22 cellular contexts compared by ENCODE assay signal in genomic region chr20:38141154-38141888, GRCh38. TPM values are rescaled to one million over a fixed set of nuclear protein-coding genes. Genes with fewer than 3 reads are reported as not detected.
DNase-seq lines count a peak whose midpoint lies in the region; ATAC-seq, FAIRE-seq and TF ChIP-seq lines count a peak whose summit lies in the region.
"Had no signal": no experiment of that assay in that cellular context is flagged by ENCODE, and none has a peak within 500 bp of the region (broad histone marks: within the 10 kb centered on the region; RNA-seq: fewer than 3 reads in every experiment).

No MANE protein-coding gene starts in this region.

- no peak overlapping the region for H3K27ac ChIP-seq in HEK293 (ENCODE audit: extremely low read depth, low read depth, low read length)
- no peak overlapping the region for H3K27ac ChIP-seq in K562 (ENCODE audit: extremely low read depth, low read depth, low read length)
- no peak overlapping the region for H3K27ac ChIP-seq in HepG2 (ENCODE audit: extremely low read length, insufficient read depth, low read length)
- H3K27ac ChIP-seq in A673 (ENCODE audit: low read depth, low read length, poor library complexity, severe bottlenecking), result no peak overlapping the region
- no peak overlapping the region for H3K27ac ChIP-seq in transverse colon
- H3K27ac ChIP-seq: brain microvascular endothelial cell had no signal

- H4K20me1 ChIP-seq in K562 (replicated peaks; ENCODE audit: control insufficient read depth, insufficient read depth, low read length) (no peaks in the 10 kb centered on the region), HepG2 (ENCODE audit: insufficient read depth, low read length) (no peaks in the 10 kb centered on the region)

- ATAC-seq in K562, result no peak
- ATAC-seq in HepG2, result no peak
- no peak for ATAC-seq in stimulated activated effector memory CD8-positive, alpha-beta T cell treated with anti-CD3 and anti-CD28 coated beads, Interleukin-12 subunit alpha, Interleukin-12 subunit beta, amount 100 ng/mL, for 72 hours

- in situ Hi-C loops in K562 (cut with MboI), result no loop called here
- in situ Hi-C loops in HepG2 (cut with HindIII; ENCODE audit: extremely low pct_ligation_motif_present, low pct_unique_long_range_greater_than_20kb), result no loop called here
- in situ Hi-C loops in transverse colon (cut with MboI; ENCODE audit: low pct_ligation_motif_present in 1 of 4, low pct_unique_long_range_greater_than_20kb in 1 of 4, low sequenced_read_pairs in 3 of 4), result no loop called here

- no peak for TF ChIP-seq RAD21 in K562 (CRISPR knock-in tag; conservative IDR thresholded peaks at IDR 0.05 in 1 of 2, IDR thresholded peaks at IDR 0.05 in 1 of 2)
- no peak for TF ChIP-seq RAD21 in HepG2 (CRISPR knock-in tag; IDR thresholded peaks at IDR 0.05)

- intact Hi-C loops in K562 (cut with micrococcal nuclease) (no loop called here), HepG2 (cut with micrococcal nuclease; ENCODE audit: unreplicated experiment) (no loop called here), A673 (cut with micrococcal nuclease; ENCODE audit: unreplicated experiment) (no loop called here), transverse colon (cut with DNase I; ENCODE audit: low total_unique reads) (loop anchor here (10.0 kb wide), 1 partner anchor 1727 kb away; no protein-coding TSS in a partner anchor)

- TF ChIP-seq POLR2A in K562 (conservative IDR thresholded peaks at IDR 0.05) (no peak), HepG2 (IDR thresholded peaks at IDR 0.05; ENCODE audit: insufficient read depth in 1 of 2, low read depth in 2 of 2, low read length in 2 of 2) (no peak), transverse colon (IDR thresholded peaks at IDR 0.05) (no peak)

- no peaks in the 10 kb centered on the region for H3K9me1 ChIP-seq in K562 (ENCODE audit: control insufficient read depth, insufficient read depth, low read length)

- H3K4me3 Mint-ChIP-seq in stimulated activated effector memory CD8-positive, alpha-beta T cell treated with anti-CD3 and anti-CD28 coated beads, Interleukin-12 subunit alpha, Interleukin-12 subunit beta, amount 100 ng/mL, for 72 hours, result no peak overlapping the region
- H3K4me3 Mint-ChIP-seq: immature natural killer cell; stimulated activated naive CD8-positive, alpha-beta T cell treated with anti-CD3 and anti-CD28 coated beads, Interleukin-15, Interleukin-2, amounts not matched to agents 100 ng/mL and 50 ng/mL, for 24 hours; type B pancreatic cell had no signal

- peak overlapping the region in 1 of 2 experiments; percentile 38; a peak in 1 of 4 replicates for H3K9ac ChIP-seq in K562 (ENCODE audit: insufficient read depth in 1 of 2, low read depth in 2 of 2, low read length in 2 of 2)
- H3K9ac ChIP-seq in HepG2 (ENCODE audit: insufficient read depth, low read depth, low read length), result no peak overlapping the region

- CTCF ChIA-PET in HEK293 (lab: Yijun Ruan, JAX) (interaction anchor here (1.8 kb wide), 1 partner anchor 68 kb away, joined by 6 read pairs; no protein-coding TSS in a partner anchor), K562 (lab: Yijun Ruan, JAX; ENCODE audit: low intra/inter-chr PET ratio) (no interaction called here), HepG2 (lab: Yijun Ruan, JAX; ENCODE audit: low intra/inter-chr PET ratio, low total read pairs) (no interaction called here), A673 (lab: Charles Lee) (no interaction called here)

- no peaks in the 10 kb centered on the region for H3K9me3 Mint-ChIP-seq in stimulated activated effector memory CD8-positive, alpha-beta T cell treated with anti-CD3 and anti-CD28 coated beads, Interleukin-12 subunit alpha, Interleukin-12 subunit beta, amount 100 ng/mL, for 72 hours
- H3K9me3 Mint-ChIP-seq: immature natural killer cell; stimulated activated naive CD8-positive, alpha-beta T cell treated with anti-CD3 and anti-CD28 coated beads, Interleukin-15, Interleukin-2, amounts not matched to agents 100 ng/mL and 50 ng/mL, for 24 hours; type B pancreatic cell had no signal

- FAIRE-seq in K562 (lab: Jason Lieb, UNC) (no peak), HepG2 (lab: Jason Lieb, UNC) (no peak)
- FAIRE-seq: endometrium had no signal

- no peak for TF ChIP-seq EP300 in K562 (IDR thresholded peaks at IDR 0.05; ENCODE audit: low read length)
- TF ChIP-seq EP300 in HepG2 (IDR thresholded peaks at IDR 0.05; ENCODE audit: low read depth in 2 of 2, low read length in 2 of 2), result no peak
- TF ChIP-seq EP300 in HepG2 (CRISPR knock-in tag; IDR thresholded peaks at IDR 0.05; ENCODE audit: borderline replicate concordance), result no peak
- TF ChIP-seq EP300 in transverse colon (IDR thresholded peaks at IDR 0.05; ENCODE audit: low read depth), result no peak

- no peaks in the 10 kb centered on the region for H3K36me3 ChIP-seq in HEK293 (ENCODE audit: control insufficient read depth in 2 of 2, insufficient read depth in 1 of 2, low read length in 2 of 2)
- peaks cover 72% of the 10 kb centered on the region for H3K36me3 ChIP-seq in K562 (ENCODE audit: control insufficient read depth, insufficient read depth, low read length)
- H3K36me3 ChIP-seq in HepG2 (replicated peaks in 1 of 2; ENCODE audit: control insufficient read depth in 1 of 2, insufficient read depth in 2 of 2, low read length in 2 of 2), result no peaks in the 10 kb centered on the region; a peak in 1 of 5 replicates
- no peaks in the 10 kb centered on the region for H3K36me3 ChIP-seq in A673 (ENCODE audit: insufficient read depth, low read length, poor library complexity, severe bottlenecking)
- no peaks in the 10 kb centered on the region for H3K36me3 ChIP-seq in transverse colon

- DNase-seq in K562 (ENCODE audit: extremely low read depth in 1 of 4, low spot score in 3 of 4) (peak in 3 of 4 experiments; percentile 39 to 54 (median 53)), HepG2 (ENCODE audit: low spot score) (no peak), A673 (ENCODE audit: low spot score) (no peak), transverse colon (no peak), NCI-H69 (lab: John Stamatoyannopoulos, UW) (no peak)
- no peak for DNase-seq in stimulated activated effector memory CD8-positive, alpha-beta T cell treated with anti-CD3 and anti-CD28 coated beads, Interleukin-12 subunit alpha, Interleukin-12 subunit beta, amount 100 ng/mL, for 72 hours (ENCODE audit: low spot score in 2 of 2)
- DNase-seq: activated CD4-positive, alpha-beta T cell treated with anti-CD3 and anti-CD28 coated beads, Interleukin-2, amount 50 U/mL, for 1 hour; activated CD8-positive, alpha-beta memory T cell treated with anti-CD3 and anti-CD28 coated beads, Interleukin-2, amount 50 U/mL, for 4 hours; AML-193; brain microvascular endothelial cell; HCEC 1CT; immature natural killer cell; MM.1S; NCI-H2171; NCI-H526 treated with DMSO at 0.1 percent for 48 hours; stimulated activated CD4-positive, alpha-beta T cell treated with anti-CD3 and anti-CD28 coated beads, Interleukin-2, amount 100 ng/mL, for 24 hours had no signal

- H3K36me3 Mint-ChIP-seq in stimulated activated effector memory CD8-positive, alpha-beta T cell treated with anti-CD3 and anti-CD28 coated beads, Interleukin-12 subunit alpha, Interleukin-12 subunit beta, amount 100 ng/mL, for 72 hours, result no peaks in the 10 kb centered on the region
- H3K36me3 Mint-ChIP-seq: immature natural killer cell had no signal

- H2AFZ ChIP-seq in K562 (ENCODE audit: low read depth, low read length), result no peak overlapping the region
- no peak overlapping the region for H2AFZ ChIP-seq in HepG2 (ENCODE audit: low read length)

- no TSS peak for BruUV-seq in K562 (replicated peaks; lab: Mats Ljungman, UMichigan)
- no TSS peak for BruUV-seq in HepG2 (replicated peaks; lab: Mats Ljungman, UMichigan)
- BruUV-seq in A673 (replicated peaks; lab: Mats Ljungman, UMichigan), result no TSS peak

- TF ChIP-seq CTCF in HEK293 (tag by site-specific recombination; IDR thresholded peaks at IDR 0.05) (no peak), K562 (IDR thresholded peaks at IDR 0.05 in 2 of 3, conservative IDR thresholded peaks at IDR 0.05 in 1 of 3; ENCODE audit: insufficient read depth in 2 of 3, low read depth in 1 of 3, low read length in 3 of 3) (no peak), HepG2 (CRISPR knock-in tag; IDR thresholded peaks at IDR 0.05) (no peak), A673 (conservative IDR thresholded peaks at IDR 0.05; ENCODE audit: low read depth, low read length) (no peak), transverse colon (IDR thresholded peaks at IDR 0.05) (no peak)

- no peaks in the 10 kb centered on the region for H3K27me3 ChIP-seq in K562 (ENCODE audit: control insufficient read depth in 2 of 2, insufficient read depth in 2 of 2, low read length in 2 of 2)
- H3K27me3 ChIP-seq in HepG2 (ENCODE audit: control insufficient read depth in 1 of 2, insufficient read depth in 2 of 2, low read length in 2 of 2), result no peaks in the 10 kb centered on the region
- no peaks in the 10 kb centered on the region for H3K27me3 ChIP-seq in A673 (replicated peaks; ENCODE audit: insufficient read depth, low read depth, low read length, poor library complexity)
- no peaks in the 10 kb centered on the region for H3K27me3 ChIP-seq in transverse colon
- H3K27me3 ChIP-seq: brain microvascular endothelial cell had no signal

- H3K9me3 ChIP-seq in HEK293 (ENCODE audit: control insufficient read depth, insufficient read depth, low read depth, low read length) (no peaks in the 10 kb centered on the region), K562 (replicated peaks; ENCODE audit: control insufficient read depth, insufficient read depth, low read depth, low read length) (no peaks in the 10 kb centered on the region), HepG2 (ENCODE audit: low read length) (no peaks in the 10 kb centered on the region), A673 (ENCODE audit: low read depth, low read length, poor library complexity, severe bottlenecking) (no peaks in the 10 kb centered on the region), transverse colon (no peaks in the 10 kb centered on the region)

- H3K4me1 ChIP-seq in HEK293 (ENCODE audit: control insufficient read depth, insufficient read depth, low read length), result no peaks in the 10 kb centered on the region
- H3K4me1 ChIP-seq in K562 (replicated peaks in 1 of 2; ENCODE audit: control insufficient read depth in 2 of 2, insufficient read depth in 2 of 2, low read length in 2 of 2), result peaks cover 26 to 32% of the 10 kb centered on the region in 2 experiments
- peaks cover 39% of the 10 kb centered on the region for H3K4me1 ChIP-seq in HepG2 (ENCODE audit: insufficient read depth, low read length)
- H3K4me1 ChIP-seq in A673 (ENCODE audit: insufficient read depth, low read length, poor library complexity, severe bottlenecking), result peaks cover 11% of the 10 kb centered on the region
- peaks cover 16 to 34% (median 32%) of the 10 kb centered on the region in 4 donors for H3K4me1 ChIP-seq in transverse colon

- POLR2A ChIA-PET in HEK293 (lab: Yijun Ruan, JAX) (no interaction called here), K562 (lab: Yijun Ruan, JAX) (interaction anchor here (1.1 to 1.9 kb wide), 2 partner anchors 11 to 18 kb away, joined by 4 to 14 read pairs; no protein-coding TSS in a partner anchor), HepG2 (lab: Yijun Ruan, JAX) (interaction anchor here (1.4 kb wide), 1 partner anchor 16 kb away, joined by 3 read pairs; no protein-coding TSS in a partner anchor), A673 (lab: Charles Lee; ENCODE audit: low non-redundant PET) (no interaction called here)

- 76% methylated on average over 11 of the region's 25 CpGs for WGBS in K562 (ENCODE audit: insufficient coverage, low coverage, missing lambda C conversion rate)
- 95% methylated on average over 25 of the region's 25 CpGs for WGBS in HepG2 (ENCODE audit: low lambda C conversion rate)
- 60 to 86% methylated on average over 2 to 25 of the region's 25 CpGs for WGBS in transverse colon (ENCODE audit: low coverage in 1 of 2), 2 donors

- H3K79me2 ChIP-seq in K562 (ENCODE audit: control insufficient read depth, insufficient read depth, low read length) (no peaks in the 10 kb centered on the region), HepG2 (ENCODE audit: insufficient read depth, low read length) (no peaks in the 10 kb centered on the region)

- peak overlapping the region; percentile 5 for H3K27ac Mint-ChIP-seq in stimulated activated effector memory CD8-positive, alpha-beta T cell treated with anti-CD3 and anti-CD28 coated beads, Interleukin-12 subunit alpha, Interleukin-12 subunit beta, amount 100 ng/mL, for 72 hours
- H3K27ac Mint-ChIP-seq: immature natural killer cell; stimulated activated naive CD8-positive, alpha-beta T cell treated with anti-CD3 and anti-CD28 coated beads, Interleukin-15, Interleukin-2, amounts not matched to agents 100 ng/mL and 50 ng/mL, for 24 hours; type B pancreatic cell had no signal

- no peaks in the 10 kb centered on the region for H3K4me1 Mint-ChIP-seq in stimulated activated effector memory CD8-positive, alpha-beta T cell treated with anti-CD3 and anti-CD28 coated beads, Interleukin-12 subunit alpha, Interleukin-12 subunit beta, amount 100 ng/mL, for 72 hours
- H3K4me1 Mint-ChIP-seq: immature natural killer cell had no signal

- H3K4me2 ChIP-seq in K562 (ENCODE audit: insufficient read depth, low read length), result no peak overlapping the region
- H3K4me2 ChIP-seq in HepG2 (ENCODE audit: low read depth, low read length), result no peak overlapping the region

- H3K4me3 ChIP-seq in HEK293 (ENCODE audit: low read depth, low read length), result no peak overlapping the region
- no peak overlapping the region for H3K4me3 ChIP-seq in K562
- H3K4me3 ChIP-seq in HepG2 (replicated peaks in 1 of 3; ENCODE audit: insufficient read depth in 1 of 3, low read depth in 2 of 3, low read length in 3 of 3), result no peak overlapping the region
- no peak overlapping the region for H3K4me3 ChIP-seq in A673 (ENCODE audit: low read depth, low read length, poor library complexity, severe bottlenecking)
- no peak overlapping the region for H3K4me3 ChIP-seq in transverse colon
- H3K4me3 ChIP-seq: coronary artery, lung had no signal

RNA-seq across cellular contexts. Expression of gene TGM2, which starts 23.7 kb away (rescaled TPM):
- total RNA-seq in K562 (2011; cell fraction: chromatin; rRNA removed; ENCODE audit: low replicate concordance), result 34.9 and 72.8 TPM in 2 replicates
- total RNA-seq in K562 (2011; cell fraction: nucleolus; rRNA removed), result 45.9 and 47.5 TPM in 2 replicates
- 36.4 and 37.1 TPM in 2 replicates for total RNA-seq in K562 (2011; cell fraction: nucleoplasm; rRNA removed)
- total RNA-seq in K562 (2014; rRNA removed), result 48.3 and 61.2 TPM in 2 replicates
- 17.4 and 22.0 TPM in 2 replicates for total RNA-seq in K562 (2014; rRNA removed; fragmentation: Illumina TruSeq; extraction: Trizol)
- 20.4 and 21.0 TPM in 2 replicates for total RNA-seq in K562 (2015; rRNA removed; fragmentation: Illumina TruSeq; extraction: Trizol)
- total RNA-seq in K562 (2021), result 78.5 and 82.3 TPM in 2 replicates
- polyA plus RNA-seq in K562 (2011; rRNA removed), result 35.3 and 37.6 TPM in 2 replicates
- 31.6 and 76.0 TPM in 2 replicates for polyA plus RNA-seq in K562 (2011; cell fraction: cytosol; rRNA removed)
- polyA plus RNA-seq in K562 (2011; cell fraction: nucleus; rRNA removed), result 26.4 and 54.7 TPM in 2 replicates
- 47.9 and 85.2 TPM in 2 replicates for polyA plus RNA-seq in K562 (2012)
- polyA plus RNA-seq in K562 (2014; fragmentation: Illumina TruSeq; extraction: Trizol), result 55.1 and 56.7 TPM in 2 replicates
- polyA plus RNA-seq in K562 (2014; fragmentation: Nextera tagmentation; extraction: Ambion mirVana), result 1 to 10 TPM; 5.5 TPM
- polyA plus RNA-seq in K562 (2014; rRNA removed), result 43.9 and 48.0 TPM in 2 replicates
- polyA minus RNA-seq in K562 (2011; rRNA and poly(A)+ RNA removed), result 21.4 and 54.6 TPM in 2 replicates
- polyA minus RNA-seq in K562 (2011; cell fraction: cytosol; rRNA and poly(A)+ RNA removed), result 46.4 and 51.2 TPM in 2 replicates
- polyA minus RNA-seq in K562 (2011; cell fraction: nucleus; rRNA and poly(A)+ RNA removed), result 18.8 and 21.4 TPM in 2 replicates
- 4.2 and 4.5 TPM in 2 replicates for total RNA-seq in HepG2 (2016; rRNA removed; fragmentation: Illumina TruSeq; extraction: Trizol)
- 0.61 and 0.88 TPM in 2 replicates for total RNA-seq in HepG2 (2016; cell fraction: cytosol; rRNA removed; fragmentation: Illumina TruSeq; extraction: Trizol; ENCODE audit: low read depth)
- total RNA-seq in HepG2 (2016; cell fraction: insoluble cytoplasmic fraction; rRNA removed; fragmentation: Illumina TruSeq; extraction: Trizol), result 3.3 and 4.3 TPM in 2 replicates
- 2.1 and 2.3 TPM in 2 replicates for total RNA-seq in HepG2 (2016; cell fraction: membrane; rRNA removed; fragmentation: Illumina TruSeq; extraction: Trizol)
- total RNA-seq in HepG2 (2016; cell fraction: nucleus; rRNA removed; fragmentation: Illumina TruSeq; extraction: Trizol), result 4.3 and 4.5 TPM in 2 replicates
- polyA plus RNA-seq in HepG2 (2011; rRNA removed), result 46.4 and 52.3 TPM in 2 replicates
- polyA plus RNA-seq in HepG2 (2011; cell fraction: cytosol; rRNA removed), result 39.7 and 45.8 TPM in 2 replicates
- polyA plus RNA-seq in HepG2 (2011; cell fraction: nucleus; rRNA removed), result 48.4 and 54.8 TPM in 2 replicates
- 14.4 and 32.4 TPM in 2 replicates for polyA plus RNA-seq in HepG2 (2012)
- polyA plus RNA-seq in HepG2 (2016; cell fraction: cytosol; fragmentation: Illumina TruSeq; extraction: Trizol; ENCODE audit: low read depth), result 1.5 and 1.8 TPM in 2 replicates
- 5.3 and 7.5 TPM in 2 replicates for polyA plus RNA-seq in HepG2 (2016; cell fraction: insoluble cytoplasmic fraction; fragmentation: Illumina TruSeq; extraction: Trizol; ENCODE audit: low read depth)
- 2.5 TPM in 2 replicates for polyA plus RNA-seq in HepG2 (2016; cell fraction: membrane; fragmentation: Illumina TruSeq; extraction: Trizol; ENCODE audit: low read depth)
- 7.7 and 9.8 TPM in 2 replicates for polyA plus RNA-seq in HepG2 (2016; cell fraction: nucleus; fragmentation: Illumina TruSeq; extraction: Trizol; ENCODE audit: insufficient read depth, low read depth)
- polyA minus RNA-seq in HepG2 (2011; rRNA and poly(A)+ RNA removed; ENCODE audit: low replicate concordance), result 39.1 and 112 TPM in 2 replicates
- polyA minus RNA-seq in HepG2 (2011; cell fraction: cytosol; rRNA and poly(A)+ RNA removed), result 43.5 and 48.8 TPM in 2 replicates
- polyA minus RNA-seq in HepG2 (2011; cell fraction: nucleus; rRNA and poly(A)+ RNA removed), result 26.7 and 32.2 TPM in 2 replicates
- total RNA-seq in A673 (2021), result 0.43 and 0.85 TPM in 2 replicates
- total RNA-seq in transverse colon, result 10 to 100 TPM; 14.2 to 52.0 (median 21.7) TPM
- polyA plus RNA-seq: immature natural killer cell had no signal

Comparison
In these comparisons a context has a peak if more than half of its experiments do, and no peak if none do; other contexts are left out.
1. DNase-seq: peak in K562 (3 of 4); none in HepG2 (single experiment), stimulated activated effector memory CD8-positive, alpha-beta T cell treated with anti-CD3 and anti-CD28 coated beads, Interleukin-12 subunit alpha, Interleukin-12 subunit beta, amount 100 ng/mL, for 72 hours (0 of 2), A673 (single experiment), transverse colon (single experiment) and NCI-H69 (single experiment).
2. POLR2A ChIA-PET loops: an anchor here in K562 (1.1 to 1.9 kb wide) and HepG2 (1.4 kb wide); none called in HEK293 and A673.